In genomic region chr1:10733967-10734366, GRCh38 we compare ENCODE assay signal across 11 cellular contexts.
DNase-seq lines count a peak whose midpoint lies in the region; ATAC-seq, FAIRE-seq and TF ChIP-seq lines count a peak whose summit lies in the region.
"Had no signal": no experiment of that assay in that cellular context is flagged by ENCODE, and none has a peak within 500 bp of the region (broad histone marks: within the 10 kb centered on the region; RNA-seq: fewer than 3 reads in every experiment).

No MANE protein-coding gene starts in this region.

- peaks cover 20% of the 10 kb centered on the region for H3K4me1 Mint-ChIP-seq in activated CD4-positive, alpha-beta T cell treated with anti-CD3 and anti-CD28 coated beads for 36 hours
- H3K4me1 Mint-ChIP-seq in activated CD4-positive, alpha-beta T cell treated with anti-CD3 and anti-CD28 coated beads, Interleukin-2, amount 10 ng/mL, durations not matched to agents 7 days and 5 days, result no peaks in the 10 kb centered on the region
- H3K4me1 Mint-ChIP-seq in nephron progenitor cell, result peaks cover 51% of the 10 kb centered on the region
- H3K4me1 Mint-ChIP-seq: memory B cell had no signal

- H2BK15ac ChIP-seq in H1 (ENCODE audit: low read length), result 0 out of 2 replicates have a peak overlapping the region, but pooled peaks have one; percentile 72

- H4K20me1 ChIP-seq in H1 (replicated peaks in 1 of 2; ENCODE audit: control insufficient read depth in 1 of 2, insufficient read depth in 2 of 2, low read length in 2 of 2), result no peaks in the 10 kb centered on the region

- intact Hi-C loops in activated CD4-positive, alpha-beta T cell treated with anti-CD3 and anti-CD28 coated beads for 36 hours (cut with DNase I, micrococcal nuclease), result loop anchor here in 1 of 2 experiments (5.0 kb wide), 1 partner anchor 222 kb away; no protein-coding TSS in a partner anchor

- no peak overlapping the region for H2BK20ac ChIP-seq in H1 (ENCODE audit: low read length)

- TF ChIP-seq POLR2A in H1 (IDR thresholded peaks at IDR 0.05; ENCODE audit: control extremely low read depth in 1 of 2, low read depth in 2 of 2, low read length in 2 of 2), result no peak

- no peak overlapping the region for H3K23ac ChIP-seq in H1 (ENCODE audit: insufficient read length)

- H3K36me3 Mint-ChIP-seq in activated CD4-positive, alpha-beta T cell treated with anti-CD3 and anti-CD28 coated beads for 36 hours (ENCODE audit: low read depth), result no peaks in the 10 kb centered on the region
- no peaks in the 10 kb centered on the region for H3K36me3 Mint-ChIP-seq in activated CD4-positive, alpha-beta T cell treated with anti-CD3 and anti-CD28 coated beads, Interleukin-2, amount 10 ng/mL, durations not matched to agents 7 days and 5 days (ENCODE audit: low read depth)
- H3K36me3 Mint-ChIP-seq in nephron progenitor cell (ENCODE audit: low read depth), result no peaks in the 10 kb centered on the region
- H3K36me3 Mint-ChIP-seq: memory B cell had no signal

- no peaks in the 10 kb centered on the region for H3K27me3 Mint-ChIP-seq in activated CD4-positive, alpha-beta T cell treated with anti-CD3 and anti-CD28 coated beads for 36 hours
- no peaks in the 10 kb centered on the region for H3K27me3 Mint-ChIP-seq in activated CD4-positive, alpha-beta T cell treated with anti-CD3 and anti-CD28 coated beads, Interleukin-2, amount 10 ng/mL, durations not matched to agents 7 days and 5 days
- H3K27me3 Mint-ChIP-seq in nephron progenitor cell (ENCODE audit: low read depth, poor library complexity), result peaks cover 68% of the 10 kb centered on the region

- H2BK12ac ChIP-seq in H1 (ENCODE audit: low read depth, low read length), result no peak overlapping the region

- H2AK5ac ChIP-seq in H1 (ENCODE audit: low read depth, low read length), result no peak overlapping the region

- H4K91ac ChIP-seq in H1 (replicated peaks; ENCODE audit: insufficient read length, low read length), result no peak overlapping the region

- no peak overlapping the region for H2BK120ac ChIP-seq in H1 (replicated peaks; ENCODE audit: low read depth, low read length)

- no peak for TF ChIP-seq EP300 in H1 (IDR thresholded peaks at IDR 0.05; ENCODE audit: borderline replicate concordance in 1 of 2, low read depth in 2 of 2, low read length in 2 of 2)

- H3K79me1 ChIP-seq in H1 (ENCODE audit: low read depth, low read length), result no peaks in the 10 kb centered on the region; the same call in 1 of the 2 replicates

- H2BK5ac ChIP-seq in H1 (ENCODE audit: low read depth, low read length), result no peak overlapping the region

- H3K4me1 ChIP-seq in H1 (replicated peaks in 1 of 4; ENCODE audit: control insufficient read depth in 3 of 4, insufficient read depth in 4 of 4, low read length in 3 of 4), result peaks cover 5 to 35% (median 24%) of the 10 kb centered on the region in 4 experiments

- no peaks in the 10 kb centered on the region for H3K9me3 ChIP-seq in H1 (ENCODE audit: insufficient read depth in 2 of 2, low read depth in 1 of 2, low read length in 1 of 2)
- H3K9me3 ChIP-seq: body of pancreas had no signal

- CTCF ChIA-PET in activated CD4-positive, alpha-beta T cell treated with anti-CD3 and anti-CD28 coated beads for 36 hours (lab: Charles Lee), result no interaction called here
- CTCF ChIA-PET in activated CD4-positive, alpha-beta T cell treated with anti-CD3 and anti-CD28 coated beads, Interleukin-2, amount 10 ng/mL, durations not matched to agents 7 days and 5 days (lab: Charles Lee), result no interaction called here
- CTCF ChIA-PET in H1 (lab: Charles Lee; ENCODE audit: partially characterized antibody), result interaction anchor here (0.5 to 2.7 kb wide), 8 partner anchors 18 to 240 kb away, joined by 3 to 8 read pairs (median 3); no protein-coding TSS in a partner anchor

- POLR2A ChIA-PET in activated CD4-positive, alpha-beta T cell treated with anti-CD3 and anti-CD28 coated beads for 36 hours (lab: Charles Lee), result no interaction called here
- POLR2A ChIA-PET in activated CD4-positive, alpha-beta T cell treated with anti-CD3 and anti-CD28 coated beads, Interleukin-2, amount 10 ng/mL, durations not matched to agents 7 days and 5 days (lab: Charles Lee), result no interaction called here
- POLR2A ChIA-PET in H1 (lab: Charles Lee; ENCODE audit: partially characterized antibody), result interaction anchor here (0.6 to 1.5 kb wide), 3 partner anchors 12 to 616 kb away, joined by 3 to 6 read pairs (median 4); no protein-coding TSS in a partner anchor

- H3K9me3 Mint-ChIP-seq in activated CD4-positive, alpha-beta T cell treated with anti-CD3 and anti-CD28 coated beads for 36 hours (ENCODE audit: low read depth), result no peaks in the 10 kb centered on the region
- no peaks in the 10 kb centered on the region for H3K9me3 Mint-ChIP-seq in activated CD4-positive, alpha-beta T cell treated with anti-CD3 and anti-CD28 coated beads, Interleukin-2, amount 10 ng/mL, durations not matched to agents 7 days and 5 days
- no peaks in the 10 kb centered on the region for H3K9me3 Mint-ChIP-seq in nephron progenitor cell
- H3K9me3 Mint-ChIP-seq: memory B cell had no signal

- no peak overlapping the region for H3K9ac ChIP-seq in H1 (replicated peaks in 1 of 4; ENCODE audit: extremely low read depth in 1 of 4, low read depth in 3 of 4, low read length in 3 of 4)

- H3K36me3 ChIP-seq in H1 (ENCODE audit: control insufficient read depth in 2 of 4, insufficient read depth in 4 of 4, low read length in 3 of 4), result no peaks in the 10 kb centered on the region

- FAIRE-seq in H1 (lab: Jason Lieb, UNC) (no peak), frontal cortex (lab: Jason Lieb, UNC) (no peak)

- TF ChIP-seq RAD21 in H1 (IDR thresholded peaks at IDR 0.05 in 1 of 2, conservative IDR thresholded peaks at IDR 0.05 in 1 of 2; ENCODE audit: low read depth in 2 of 2, low read length in 2 of 2), result no peak

- H3K27me3 ChIP-seq in H1 (replicated peaks in 1 of 4; ENCODE audit: control insufficient read depth in 3 of 4, extremely low read depth in 1 of 4, insufficient read depth in 3 of 4, low read length in 3 of 4), result no peaks in the 10 kb centered on the region
- H3K27me3 ChIP-seq: body of pancreas had no signal

- H3K27ac Mint-ChIP-seq in activated CD4-positive, alpha-beta T cell treated with anti-CD3 and anti-CD28 coated beads for 36 hours, result no peak overlapping the region
- H3K27ac Mint-ChIP-seq in activated CD4-positive, alpha-beta T cell treated with anti-CD3 and anti-CD28 coated beads, Interleukin-2, amount 10 ng/mL, durations not matched to agents 7 days and 5 days, result no peak overlapping the region
- H3K27ac Mint-ChIP-seq in nephron progenitor cell, result no peak overlapping the region
- H3K27ac Mint-ChIP-seq: memory B cell had no signal

- no peak overlapping the region for H3K56ac ChIP-seq in H1 (replicated peaks; ENCODE audit: insufficient read length, low read depth, low read length)

- no peak overlapping the region for H3K27ac ChIP-seq in H1 (ENCODE audit: low read depth, low read length)
- H3K27ac ChIP-seq: body of pancreas had no signal

- DNase-seq in activated CD4-positive, alpha-beta T cell treated with anti-CD3 and anti-CD28 coated beads for 36 hours, result peak; percentile 86
- no peak for DNase-seq in activated CD4-positive, alpha-beta T cell treated with anti-CD3 and anti-CD28 coated beads, Interleukin-2, amount 10 ng/mL, durations not matched to agents 7 days and 5 days
- DNase-seq in H1 (ENCODE audit: low read depth in 1 of 2, low spot score in 2 of 2) (no peak), CD1c-positive myeloid dendritic cell (ENCODE audit: extremely low spot score) (no peak), nephron progenitor cell (no peak), frontal cortex (ENCODE audit: low spot score in 2 of 2) (no peak)
- DNase-seq in stimulated activated CD8-positive, alpha-beta memory T cell treated with anti-CD3 and anti-CD28 coated beads, Interleukin-2, amount 100 ng/mL, for 48 hours (ENCODE audit: low read depth in 2 of 2), result peak; percentile 37 to 45
- DNase-seq: body of pancreas; NK-92 treated with Interleukin-12 subunit alpha and Interleukin-12 subunit beta, amount 100 ng/mL, for 24 hours had no signal

- H3K4ac ChIP-seq in H1 (replicated peaks; ENCODE audit: insufficient read length, low read depth, low read length), result no peak overlapping the region

- peak overlapping the region in 1 of 2 experiments; percentile 27; a peak in 1 of 4 replicates for H3K4me2 ChIP-seq in H1 (ENCODE audit: insufficient read depth in 1 of 2, low read depth in 2 of 2, low read length in 2 of 2)

- H4K8ac ChIP-seq in H1 (ENCODE audit: extremely low read depth, insufficient read depth, low read length), result no peak overlapping the region

- H2AFZ ChIP-seq in H1 (ENCODE audit: low read length), result no peak overlapping the region

- no peaks in the 10 kb centered on the region for H3K79me2 ChIP-seq in H1 (ENCODE audit: control insufficient read depth in 1 of 2, insufficient read depth in 2 of 2, low read length in 2 of 2)

- no peak for TF ChIP-seq CTCF in H1 (IDR thresholded peaks at IDR 0.05; ENCODE audit: control extremely low read depth in 1 of 3, insufficient read depth in 1 of 3, low read depth in 1 of 3, low read length in 3 of 3)
- TF ChIP-seq CTCF in nephron progenitor cell (IDR thresholded peaks at IDR 0.05), result no peak

- no peak overlapping the region for H3K14ac ChIP-seq in H1 (ENCODE audit: insufficient read length)

- WGBS in H1 (ENCODE audit: extremely low coverage in 1 of 2, insufficient coverage in 1 of 2, insufficient read length in 1 of 2, insufficient replicate concordance in 2 of 2, low coverage in 1 of 2, low lambda C conversion rate in 2 of 2, missing lambda C conversion rate in 1 of 2), 2 experiments, result 71% methylated on average over 7 of the region's 8 CpGs; no CpG with 5 or more reads in 1 of the 2 experiments

- H3K4me3 Mint-ChIP-seq in activated CD4-positive, alpha-beta T cell treated with anti-CD3 and anti-CD28 coated beads for 36 hours, result no peak overlapping the region
- no peak overlapping the region for H3K4me3 Mint-ChIP-seq in activated CD4-positive, alpha-beta T cell treated with anti-CD3 and anti-CD28 coated beads, Interleukin-2, amount 10 ng/mL, durations not matched to agents 7 days and 5 days
- no peak overlapping the region for H3K4me3 Mint-ChIP-seq in nephron progenitor cell
- H3K4me3 Mint-ChIP-seq: memory B cell had no signal

- no peaks in the 10 kb centered on the region for H3K23me2 ChIP-seq in H1 (ENCODE audit: low read depth, low read length)

- ATAC-seq in activated CD4-positive, alpha-beta T cell treated with anti-CD3 and anti-CD28 coated beads for 36 hours, result peak; percentile 99
- ATAC-seq in HG03439 (IDR thresholded peaks at IDR 0.05; ENCODE audit: unreplicated experiment), result peak; percentile 73
- ATAC-seq: body of pancreas had no signal

- H3K4me3 ChIP-seq in H1 (ENCODE audit: extremely low read depth in 1 of 4, insufficient read depth in 2 of 4, low read depth in 3 of 4, low read length in 4 of 4), result no peak overlapping the region
- H3K4me3 ChIP-seq: body of pancreas had no signal

- no peak overlapping the region; the same call in 1 of the 2 replicates for H3K18ac ChIP-seq in H1 (ENCODE audit: extremely low read depth, low read length)

- no peak overlapping the region for H4K5ac ChIP-seq in H1 (ENCODE audit: insufficient read length, low read depth, low read length)

TF ChIP-seq in H1, 55 proteins besides CTCF, POLR2A, EP300 and RAD21 (continues in another document):
- TF ChIP-seq CTBP2 (IDR thresholded peaks at IDR 0.05; ENCODE audit: borderline replicate concordance, insufficient read depth, insufficient read length, low read length) (no peak), SUZ12 (IDR thresholded peaks at IDR 0.05; ENCODE audit: low read length) (no peak), ZNF274 (IDR thresholded peaks at IDR 0.05; ENCODE audit: borderline replicate concordance, extremely low read depth, low read length) (no peak)

Comparison
In these comparisons a context has a peak if more than half of its experiments do, and no peak if none do; other contexts are left out.
1. DNase-seq: peak in activated CD4-positive, alpha-beta T cell treated with anti-CD3 and anti-CD28 coated beads for 36 hours (single experiment) and stimulated activated CD8-positive, alpha-beta memory T cell treated with anti-CD3 and anti-CD28 coated beads, Interleukin-2, amount 100 ng/mL, for 48 hours (2 of 2); none in activated CD4-positive, alpha-beta T cell treated with anti-CD3 and anti-CD28 coated beads, Interleukin-2, amount 10 ng/mL, durations not matched to agents 7 days and 5 days (single experiment), H1 (0 of 2), CD1c-positive myeloid dendritic cell (single experiment), nephron progenitor cell (single experiment) and frontal cortex (0 of 2).